In the genomic region with DNA sequence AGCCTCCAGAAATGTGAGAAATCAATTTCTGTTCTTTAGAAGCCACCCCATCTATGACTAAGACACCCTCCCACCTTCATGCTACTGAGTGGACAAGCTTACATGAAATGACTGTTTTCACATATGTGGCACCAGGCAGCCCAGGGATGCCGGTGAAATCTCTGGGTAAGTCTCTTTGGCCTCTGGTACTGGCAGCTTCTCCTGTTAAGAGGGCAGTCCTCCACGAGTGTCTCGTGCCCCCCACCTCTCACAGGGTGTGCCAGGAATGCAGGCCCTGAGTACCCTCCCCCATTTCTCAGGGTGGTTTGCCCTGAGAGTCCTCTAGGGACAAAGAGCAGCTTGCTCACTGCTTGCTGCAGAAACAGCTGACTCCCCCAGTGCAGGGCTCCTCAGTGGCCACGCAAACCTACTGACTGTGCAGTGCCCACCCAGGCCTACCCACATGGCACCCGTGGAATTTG, we compare ENCODE assay signal across 10 cellular contexts. TPM values are rescaled to one million over a fixed set of nuclear protein-coding genes. Genes with fewer than 3 reads are reported as not detected.
DNase-seq lines count a peak whose midpoint lies in the region; ATAC-seq, FAIRE-seq and TF ChIP-seq lines count a peak whose summit lies in the region.
"Had no signal": no experiment of that assay in that cellular context is flagged by ENCODE, and none has a peak within 500 bp of the region (broad histone marks: within the 10 kb centered on the region; RNA-seq: fewer than 3 reads in every experiment).

No MANE protein-coding gene starts in this region.

- FAIRE-seq in K562 (lab: Jason Lieb, UNC) (no peak), frontal cortex (lab: Jason Lieb, UNC) (no peak)

- H3K4me1 Mint-ChIP-seq in HFFc6 (ENCODE audit: low read depth), result peaks cover 13% of the 10 kb centered on the region; the same call in 1 of the 2 replicates

- BruUV-seq in K562 (replicated peaks; lab: Mats Ljungman, UMichigan), result no TSS peak

- TF ChIP-seq POLR2A in K562 (conservative IDR thresholded peaks at IDR 0.05), result 0 out of 2 replicates have a peak, but pooled peaks have one; percentile 9

- H3K4me2 ChIP-seq in K562 (ENCODE audit: insufficient read depth, low read length) (no peak overlapping the region), osteoblast (ENCODE audit: insufficient read depth, low read length) (no peak overlapping the region)

- peak overlapping the region in 1 of 2 experiments; percentile 6; a peak in 2 of 4 replicates for H3K9ac ChIP-seq in K562 (ENCODE audit: insufficient read depth in 1 of 2, low read depth in 2 of 2, low read length in 2 of 2)

- no peak for TF ChIP-seq RAD21 in K562 (CRISPR knock-in tag; conservative IDR thresholded peaks at IDR 0.05 in 1 of 2, IDR thresholded peaks at IDR 0.05 in 1 of 2)

- H3K4me1 ChIP-seq in K562 (replicated peaks in 1 of 2; ENCODE audit: control insufficient read depth in 2 of 2, insufficient read depth in 2 of 2, low read length in 2 of 2), result peaks cover 24 to 45% of the 10 kb centered on the region in 2 experiments
- H3K4me1 ChIP-seq in osteoblast (ENCODE audit: insufficient read depth, low read length), result peaks cover 8% of the 10 kb centered on the region

- H3K9me1 ChIP-seq in K562 (ENCODE audit: control insufficient read depth, insufficient read depth, low read length), result no peaks in the 10 kb centered on the region

- POLR2A ChIA-PET in K562 (lab: Yijun Ruan, JAX), result interaction anchor here (1.3 to 1.6 kb wide), 3 partner anchors 10 to 27 kb away, joined by 3 to 4 read pairs (median 4); a partner anchor contains a TSS

- H3K36me3 ChIP-seq in K562 (ENCODE audit: control insufficient read depth, insufficient read depth, low read length), result 0 out of 3 replicates have a peak, but pooled peaks cover 4% of the 10 kb centered on the region
- H3K36me3 ChIP-seq in osteoblast (ENCODE audit: insufficient read depth, low read length), result no peaks in the 10 kb centered on the region

- H4K20me1 ChIP-seq in K562 (replicated peaks; ENCODE audit: control insufficient read depth, insufficient read depth, low read length) (no peaks in the 10 kb centered on the region), osteoblast (ENCODE audit: insufficient read depth, low read length) (no peaks in the 10 kb centered on the region)

- CTCF ChIA-PET in K562 (lab: Yijun Ruan, JAX; ENCODE audit: low intra/inter-chr PET ratio), result no interaction called here

- TF ChIP-seq CTCF in HFFc6 (IDR thresholded peaks at IDR 0.05) (0 out of 2 replicates have a peak, but pooled peaks have one; percentile 7), K562 (IDR thresholded peaks at IDR 0.05 in 2 of 3, conservative IDR thresholded peaks at IDR 0.05 in 1 of 3; ENCODE audit: insufficient read depth in 2 of 3, low read depth in 1 of 3, low read length in 3 of 3) (no peak), osteoblast (IDR thresholded peaks at IDR 0.05; ENCODE audit: extremely low read depth, low read depth, low read length) (no peak)

- H3K9me3 Mint-ChIP-seq in HFFc6, result no peaks in the 10 kb centered on the region

- H3K9me3 ChIP-seq in K562 (replicated peaks; ENCODE audit: control insufficient read depth, insufficient read depth, low read depth, low read length), result no peaks in the 10 kb centered on the region
- no peaks in the 10 kb centered on the region for H3K9me3 ChIP-seq in osteoblast (ENCODE audit: low read depth, low read length)

- whole genome bisulfite sequencing in K562 (ENCODE audit: insufficient coverage, low coverage, missing lambda C conversion rate), result 18% methylated on average over 5 of the region's 5 CpGs

- H3K4me3 ChIP-seq in K562 (no peak overlapping the region), osteoblast (ENCODE audit: insufficient read depth, low read length) (no peak overlapping the region)

- peaks cover 9% of the 10 kb centered on the region for H3K27me3 Mint-ChIP-seq in HFFc6 (ENCODE audit: insufficient read depth)

- no peak for DNase-seq in activated CD4-positive, CD25-positive, alpha-beta regulatory T cell (lab: John Stamatoyannopoulos, UW)
- DNase-seq in HFFc6 (no peak), K562 (ENCODE audit: extremely low read depth in 1 of 4, low spot score in 3 of 4) (no peak), osteoblast (ENCODE audit: insufficient read length, low spot score, missing footprints) (peak; percentile 78), superior temporal gyrus (ENCODE audit: extremely low spot score) (no peak), frontal cortex (ENCODE audit: low spot score in 2 of 2) (no peak), sciatic nerve (ENCODE audit: low spot score) (no peak)
- DNase-seq: ACHN had no signal

- H3K79me2 ChIP-seq in K562 (ENCODE audit: control insufficient read depth, insufficient read depth, low read length) (peaks cover 8% of the 10 kb centered on the region; the same call in 1 of the 3 replicates), osteoblast (ENCODE audit: insufficient read depth, low read length) (peaks cover 4% of the 10 kb centered on the region)

- TF ChIP-seq EP300 in K562 (IDR thresholded peaks at IDR 0.05; ENCODE audit: low read length), result no peak

- ATAC-seq in activated CD4-positive, CD25-positive, alpha-beta regulatory T cell treated with anti-CD3 and anti-CD28 coated beads, Interleukin-2, amount 50 U/mL, for 24 hours, result peak; percentile 14 to 25
- ATAC-seq in K562, result no peak
- no peak for ATAC-seq in sciatic nerve

- H3K36me3 Mint-ChIP-seq in HFFc6 (ENCODE audit: low read depth), result no peaks in the 10 kb centered on the region

- no peak overlapping the region for H2AFZ ChIP-seq in K562 (ENCODE audit: low read depth, low read length)
- H2AFZ ChIP-seq in osteoblast (ENCODE audit: low read length), result no peak overlapping the region

- H3K4me3 Mint-ChIP-seq in HFFc6, result no peak overlapping the region

- intact Hi-C loops in K562 (cut with micrococcal nuclease) (no loop called here), sciatic nerve (cut with DNase I) (no loop called here)

- in situ Hi-C loops in K562 (cut with MboI), result no loop called here

- H3K27me3 ChIP-seq in K562 (ENCODE audit: control insufficient read depth in 2 of 2, insufficient read depth in 2 of 2, low read length in 2 of 2), result peaks cover 12 to 21% of the 10 kb centered on the region in 2 experiments
- H3K27me3 ChIP-seq in osteoblast (ENCODE audit: insufficient read depth, low read length), result no peaks in the 10 kb centered on the region

- H3K27ac ChIP-seq in K562 (ENCODE audit: extremely low read depth, low read depth, low read length), result no peak overlapping the region
- no peak overlapping the region for H3K27ac ChIP-seq in osteoblast (ENCODE audit: low read depth, low read length)

- no peak overlapping the region for H3K27ac Mint-ChIP-seq in HFFc6

RNA-seq across cellular contexts. Expression of a gene that starts 3.2 kb away (rescaled TPM):
- 10 to 100 TPM; 27.1 to 38.9 (median 34.7) TPM for total RNA-seq in HFFc6 (2021; fragmentation: NEBNext Ultra II Directional; extraction: Animal tissue kit (Norgen Biotek cat#: 25700))
- 4.0 and 14.5 TPM in 2 replicates for total RNA-seq in K562 (2011; cell fraction: chromatin; rRNA removed; ENCODE audit: low replicate concordance)
- total RNA-seq in K562 (2011; cell fraction: nucleolus; rRNA removed), result 13.0 and 14.3 TPM in 2 replicates
- total RNA-seq in K562 (2011; cell fraction: nucleoplasm; rRNA removed), result 5.5 and 8.1 TPM in 2 replicates
- total RNA-seq in K562 (2014; rRNA removed) (14.0 and 16.4 TPM in 2 replicates), K562 (2014; rRNA removed; fragmentation: Illumina TruSeq; extraction: Trizol) (3.3 and 4.1 TPM in 2 replicates), K562 (2015; rRNA removed; fragmentation: Illumina TruSeq; extraction: Trizol) (11.8 TPM in 2 replicates), K562 (2021) (25.3 and 28.1 TPM in 2 replicates), osteoblast (8.0 and 9.4 TPM in 2 replicates), frontal cortex (12.6 TPM), sciatic nerve (23.9 TPM)
- polyA plus RNA-seq in K562 (2011; rRNA removed) (6.7 and 7.0 TPM in 2 replicates), K562 (2014; fragmentation: Illumina TruSeq; extraction: Trizol) (15.2 and 16.6 TPM in 2 replicates), K562 (2014; fragmentation: Nextera tagmentation; extraction: Ambion mirVana) (1 to 10 TPM in 1 of 2 experiments, under 1 TPM in 1; 0.99 to 1.7 TPM), K562 (2014; rRNA removed) (17.6 and 20.7 TPM in 2 replicates)
- polyA plus RNA-seq in K562 (2011; cell fraction: cytosol; rRNA removed), result 9.9 and 25.7 TPM in 2 replicates
- polyA plus RNA-seq in K562 (2011; cell fraction: nucleus; rRNA removed), result 20.2 and 28.6 TPM in 2 replicates
- 11.9 and 22.1 TPM in 2 replicates for polyA plus RNA-seq in K562 (2012)
- 1.8 and 4.0 TPM in 2 replicates for polyA minus RNA-seq in K562 (2011; rRNA and poly(A)+ RNA removed)
- polyA minus RNA-seq in K562 (2011; cell fraction: cytosol; rRNA and poly(A)+ RNA removed), result 3.9 and 7.0 TPM in 2 replicates
- polyA minus RNA-seq in K562 (2011; cell fraction: nucleus; rRNA and poly(A)+ RNA removed), result 5.4 and 6.8 TPM in 2 replicates

RNA-seq across cellular contexts. Expression of a gene that starts 27.2 kb away (rescaled TPM):
- 10 to 100 TPM in 4 of 6 experiments, 1 to 10 TPM in 2; 7.4 to 14.2 (median 11.5) TPM for total RNA-seq in HFFc6 (2021; fragmentation: NEBNext Ultra II Directional; extraction: Animal tissue kit (Norgen Biotek cat#: 25700))
- 2.5 and 7.5 TPM in 2 replicates for total RNA-seq in K562 (2011; cell fraction: chromatin; rRNA removed; ENCODE audit: low replicate concordance)
- 4.8 and 5.5 TPM in 2 replicates for total RNA-seq in K562 (2011; cell fraction: nucleolus; rRNA removed)
- 3.3 and 3.4 TPM in 2 replicates for total RNA-seq in K562 (2011; cell fraction: nucleoplasm; rRNA removed)
- total RNA-seq in K562 (2014; rRNA removed) (0.68 and 0.73 TPM in 2 replicates), K562 (2014; rRNA removed; fragmentation: Illumina TruSeq; extraction: Trizol) (0.11 and 0.16 TPM in 2 replicates), K562 (2015; rRNA removed; fragmentation: Illumina TruSeq; extraction: Trizol) (1.1 and 1.3 TPM in 2 replicates), K562 (2021) (1.8 and 2.1 TPM in 2 replicates), osteoblast (29.2 and 36.6 TPM in 2 replicates), frontal cortex (2.4 TPM), sciatic nerve (73.3 TPM)
- polyA plus RNA-seq in K562 (2011; rRNA removed) (0.68 and 1.3 TPM in 2 replicates), K562 (2014; fragmentation: Illumina TruSeq; extraction: Trizol) (0.58 and 0.89 TPM in 2 replicates), K562 (2014; fragmentation: Nextera tagmentation; extraction: Ambion mirVana) (not detected), K562 (2014; rRNA removed) (1.6 and 2.3 TPM in 2 replicates)
- 0.97 and 1.0 TPM in 2 replicates for polyA plus RNA-seq in K562 (2011; cell fraction: cytosol; rRNA removed)
- 11.2 and 14.0 TPM in 2 replicates for polyA plus RNA-seq in K562 (2011; cell fraction: nucleus; rRNA removed)
- 3.3 and 11.5 TPM in 2 replicates for polyA plus RNA-seq in K562 (2012)
- 0.15 and 0.18 TPM in 2 replicates for polyA minus RNA-seq in K562 (2011; rRNA and poly(A)+ RNA removed)
- polyA minus RNA-seq in K562 (2011; cell fraction: cytosol; rRNA and poly(A)+ RNA removed), result not detected in 2 replicates
- 1.6 and 2.0 TPM in 2 replicates for polyA minus RNA-seq in K562 (2011; cell fraction: nucleus; rRNA and poly(A)+ RNA removed)

RNA-seq across cellular contexts. Expression of a gene that starts 49.5 kb away (rescaled TPM):
- not detected for total RNA-seq in HFFc6 (2021; fragmentation: NEBNext Ultra II Directional; extraction: Animal tissue kit (Norgen Biotek cat#: 25700))
- not detected in 2 replicates for total RNA-seq in K562 (2011; cell fraction: chromatin; rRNA removed; ENCODE audit: low replicate concordance)
- total RNA-seq in K562 (2011; cell fraction: nucleolus; rRNA removed), result not detected in 2 replicates
- total RNA-seq in K562 (2011; cell fraction: nucleoplasm; rRNA removed), result not detected in 2 replicates
- total RNA-seq in K562 (2014; rRNA removed) (not detected in 2 replicates), K562 (2014; rRNA removed; fragmentation: Illumina TruSeq; extraction: Trizol) (not detected in 2 replicates), K562 (2015; rRNA removed; fragmentation: Illumina TruSeq; extraction: Trizol) (not detected in 2 replicates), K562 (2021) (not detected in 2 replicates), osteoblast (under 0.01 TPM in 1 of 2 replicates, not detected in the other), frontal cortex (7.3 TPM), sciatic nerve (1.7 TPM)
- polyA plus RNA-seq in K562 (2011; rRNA removed) (not detected in 2 replicates), K562 (2014; fragmentation: Illumina TruSeq; extraction: Trizol) (not detected in 2 replicates), K562 (2014; fragmentation: Nextera tagmentation; extraction: Ambion mirVana) (not detected), K562 (2014; rRNA removed) (not detected in 2 replicates)
- not detected in 2 replicates for polyA plus RNA-seq in K562 (2011; cell fraction: cytosol; rRNA removed)
- 0.11 and 0.18 TPM in 2 replicates for polyA plus RNA-seq in K562 (2011; cell fraction: nucleus; rRNA removed)
- 0.11 TPM in 1 of 2 replicates, not detected in the other for polyA plus RNA-seq in K562 (2012)
- not detected in 2 replicates for polyA minus RNA-seq in K562 (2011; rRNA and poly(A)+ RNA removed)
- not detected in 2 replicates for polyA minus RNA-seq in K562 (2011; cell fraction: cytosol; rRNA and poly(A)+ RNA removed)
- not detected in 2 replicates for polyA minus RNA-seq in K562 (2011; cell fraction: nucleus; rRNA and poly(A)+ RNA removed)

RNA-seq across cellular contexts. Expression of a gene that starts 53.3 kb away (rescaled TPM):
- total RNA-seq in HFFc6 (2021; fragmentation: NEBNext Ultra II Directional; extraction: Animal tissue kit (Norgen Biotek cat#: 25700)), result under 1 TPM in 5 of 6 experiments, not detected in 1; 0.28 to 0.57 (median 0.36) TPM
- not detected in 2 replicates for total RNA-seq in K562 (2011; cell fraction: chromatin; rRNA removed; ENCODE audit: low replicate concordance)
- total RNA-seq in K562 (2011; cell fraction: nucleolus; rRNA removed), result not detected in 2 replicates
- total RNA-seq in K562 (2011; cell fraction: nucleoplasm; rRNA removed), result not detected in 2 replicates
- total RNA-seq in K562 (2014; rRNA removed), result not detected in 2 replicates
- total RNA-seq in K562 (2014; rRNA removed; fragmentation: Illumina TruSeq; extraction: Trizol), result not detected in 2 replicates
- total RNA-seq in K562 (2015; rRNA removed; fragmentation: Illumina TruSeq; extraction: Trizol), result not detected in 2 replicates
- total RNA-seq in K562 (2021), result not detected in 2 replicates
- polyA plus RNA-seq in K562 (2011; rRNA removed), result not detected in 2 replicates
- polyA plus RNA-seq in K562 (2011; cell fraction: cytosol; rRNA removed), result 0.04 TPM in 1 of 2 replicates, not detected in the other
- polyA plus RNA-seq in K562 (2011; cell fraction: nucleus; rRNA removed), result not detected in 2 replicates
- polyA plus RNA-seq in K562 (2012), result not detected in 2 replicates
- polyA plus RNA-seq in K562 (2014; fragmentation: Illumina TruSeq; extraction: Trizol), result not detected in 2 replicates
- not detected for polyA plus RNA-seq in K562 (2014; fragmentation: Nextera tagmentation; extraction: Ambion mirVana)
- polyA plus RNA-seq in K562 (2014; rRNA removed), result not detected in 2 replicates
- not detected in 2 replicates for polyA minus RNA-seq in K562 (2011; rRNA and poly(A)+ RNA removed)
- polyA minus RNA-seq in K562 (2011; cell fraction: cytosol; rRNA and poly(A)+ RNA removed), result not detected in 2 replicates
- not detected in 2 replicates for polyA minus RNA-seq in K562 (2011; cell fraction: nucleus; rRNA and poly(A)+ RNA removed)
- total RNA-seq in osteoblast, result not detected in 2 replicates
- 41.2 TPM for total RNA-seq in frontal cortex
- total RNA-seq in sciatic nerve, result 2.1 TPM
- total RNA-seq: chondrocyte had no signal

RNA-seq across cellular contexts. Expression of a gene that starts 57.0 kb away (rescaled TPM):
- 10 to 100 TPM; 20.6 to 26.4 (median 24.0) TPM for total RNA-seq in HFFc6 (2021; fragmentation: NEBNext Ultra II Directional; extraction: Animal tissue kit (Norgen Biotek cat#: 25700))
- total RNA-seq in K562 (2011; cell fraction: chromatin; rRNA removed; ENCODE audit: low replicate concordance), result 114 and 307 TPM in 2 replicates
- total RNA-seq in K562 (2011; cell fraction: nucleolus; rRNA removed), result 194 and 202 TPM in 2 replicates
- 119 and 146 TPM in 2 replicates for total RNA-seq in K562 (2011; cell fraction: nucleoplasm; rRNA removed)
- total RNA-seq in K562 (2014; rRNA removed) (39.6 and 50.7 TPM in 2 replicates), K562 (2014; rRNA removed; fragmentation: Illumina TruSeq; extraction: Trizol) (15.3 and 19.2 TPM in 2 replicates), K562 (2015; rRNA removed; fragmentation: Illumina TruSeq; extraction: Trizol) (29.7 and 32.0 TPM in 2 replicates), K562 (2021) (55.6 and 61.3 TPM in 2 replicates), osteoblast (15.2 and 18.6 TPM in 2 replicates), frontal cortex (32.6 TPM), sciatic nerve (32.3 TPM)
- polyA plus RNA-seq in K562 (2011; rRNA removed) (23.3 and 39.3 TPM in 2 replicates), K562 (2014; fragmentation: Illumina TruSeq; extraction: Trizol) (31.5 and 31.8 TPM in 2 replicates), K562 (2014; fragmentation: Nextera tagmentation; extraction: Ambion mirVana) (1 to 10 TPM in 1 of 2 experiments, under 1 TPM in 1; 0.93 to 1.4 TPM), K562 (2014; rRNA removed) (41.3 and 42.3 TPM in 2 replicates)
- polyA plus RNA-seq in K562 (2011; cell fraction: cytosol; rRNA removed), result 21.3 and 25.3 TPM in 2 replicates
- polyA plus RNA-seq in K562 (2011; cell fraction: nucleus; rRNA removed), result 181 and 249 TPM in 2 replicates
- 28.4 and 32.3 TPM in 2 replicates for polyA plus RNA-seq in K562 (2012)
- 22.3 and 22.4 TPM in 2 replicates for polyA minus RNA-seq in K562 (2011; rRNA and poly(A)+ RNA removed)
- polyA minus RNA-seq in K562 (2011; cell fraction: cytosol; rRNA and poly(A)+ RNA removed), result 35.2 and 42.6 TPM in 2 replicates
- 116 and 142 TPM in 2 replicates for polyA minus RNA-seq in K562 (2011; cell fraction: nucleus; rRNA and poly(A)+ RNA removed)

Comparison
In these comparisons a context has a peak if more than half of its experiments do, and no peak if none do; other contexts are left out.
1. ATAC-seq: peak in activated CD4-positive, CD25-positive, alpha-beta regulatory T cell treated with anti-CD3 and anti-CD28 coated beads, Interleukin-2, amount 50 U/mL, for 24 hours (2 of 2); none in K562 (single experiment) and sciatic nerve (single experiment).